Comparison of ENCODE assay signal across 1 cellular context in genomic region chr6:145026267-145026679, GRCh38.
TF ChIP-seq lines count a peak whose summit lies in the region.

No MANE protein-coding gene starts in this region.

TF ChIP-seq in HepG2, 621 proteins besides CTCF, POLR2A, EP300 and RAD21 (continued from another document and continues in another):
- TF ChIP-seq FOXP4 (CRISPR knock-in tag; IDR thresholded peaks at IDR 0.05), result peak; percentile 95
- no peak for TF ChIP-seq ZNF274 (CRISPR knock-in tag; IDR thresholded peaks at IDR 0.05)
- no peak for TF ChIP-seq ZSCAN31 (CRISPR knock-in tag; IDR thresholded peaks at IDR 0.05; ENCODE audit: low read depth)
- TF ChIP-seq ATF2 (CRISPR knock-in tag; IDR thresholded peaks at IDR 0.05), result peak; percentile 99
- TF ChIP-seq, protein P1, sequence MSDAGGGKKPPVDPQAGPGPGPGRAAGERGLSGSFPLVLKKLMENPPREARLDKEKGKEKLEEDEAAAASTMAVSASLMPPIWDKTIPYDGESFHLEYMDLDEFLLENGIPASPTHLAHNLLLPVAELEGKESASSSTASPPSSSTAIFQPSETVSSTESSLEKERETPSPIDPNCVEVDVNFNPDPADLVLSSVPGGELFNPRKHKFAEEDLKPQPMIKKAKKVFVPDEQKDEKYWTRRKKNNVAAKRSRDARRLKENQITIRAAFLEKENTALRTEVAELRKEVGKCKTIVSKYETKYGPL (CRISPR knock-in tag; IDR thresholded peaks at IDR 0.05), result 0 out of 2 replicates have a peak, but pooled peaks have one; percentile 24
- TF ChIP-seq FOXO1 (CRISPR knock-in tag; IDR thresholded peaks at IDR 0.05), result peak; percentile 96
- peak; percentile 68 for TF ChIP-seq ZMYM3 (CRISPR knock-in tag; IDR thresholded peaks at IDR 0.05)
- peak; percentile 39; the same call in 1 of the 2 replicates for TF ChIP-seq NFYC (CRISPR knock-in tag; IDR thresholded peaks at IDR 0.05)
- TF ChIP-seq, protein P2, sequence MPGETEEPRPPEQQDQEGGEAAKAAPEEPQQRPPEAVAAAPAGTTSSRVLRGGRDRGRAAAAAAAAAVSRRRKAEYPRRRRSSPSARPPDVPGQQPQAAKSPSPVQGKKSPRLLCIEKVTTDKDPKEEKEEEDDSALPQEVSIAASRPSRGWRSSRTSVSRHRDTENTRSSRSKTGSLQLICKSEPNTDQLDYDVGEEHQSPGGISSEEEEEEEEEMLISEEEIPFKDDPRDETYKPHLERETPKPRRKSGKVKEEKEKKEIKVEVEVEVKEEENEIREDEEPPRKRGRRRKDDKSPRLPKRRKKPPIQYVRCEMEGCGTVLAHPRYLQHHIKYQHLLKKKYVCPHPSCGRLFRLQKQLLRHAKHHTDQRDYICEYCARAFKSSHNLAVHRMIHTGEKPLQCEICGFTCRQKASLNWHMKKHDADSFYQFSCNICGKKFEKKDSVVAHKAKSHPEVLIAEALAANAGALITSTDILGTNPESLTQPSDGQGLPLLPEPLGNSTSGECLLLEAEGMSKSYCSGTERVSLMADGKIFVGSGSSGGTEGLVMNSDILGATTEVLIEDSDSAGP (CRISPR knock-in tag; IDR thresholded peaks at IDR 0.05; ENCODE audit: borderline replicate concordance), result no peak; the same call in 1 of the 2 replicates
- TF ChIP-seq ZNF775 (CRISPR knock-in tag; IDR thresholded peaks at IDR 0.05; ENCODE audit: borderline replicate concordance), result no peak
- TF ChIP-seq MIXL1 (CRISPR knock-in tag; IDR thresholded peaks at IDR 0.05), result peak; percentile 96
- TF ChIP-seq KLF9 (CRISPR knock-in tag; IDR thresholded peaks at IDR 0.05; ENCODE audit: low read depth), result 0 out of 2 replicates have a peak, but pooled peaks have one; percentile 44
- TF ChIP-seq TCF12 (IDR thresholded peaks at IDR 0.05), result no peak
- TF ChIP-seq TCF12 (CRISPR knock-in tag; IDR thresholded peaks at IDR 0.05), result peak; percentile 72; the same call in 1 of the 2 replicates
- TF ChIP-seq ZNF652 (CRISPR knock-in tag; IDR thresholded peaks at IDR 0.05; ENCODE audit: borderline replicate concordance, low read depth), result peak; percentile 50; the same call in 1 of the 2 replicates
- peak in 1 of 2 experiments; percentile 87; a peak in 2 of 4 replicates for TF ChIP-seq KLF16 (CRISPR knock-in tag; IDR thresholded peaks at IDR 0.05)
- TF ChIP-seq, protein P3, sequence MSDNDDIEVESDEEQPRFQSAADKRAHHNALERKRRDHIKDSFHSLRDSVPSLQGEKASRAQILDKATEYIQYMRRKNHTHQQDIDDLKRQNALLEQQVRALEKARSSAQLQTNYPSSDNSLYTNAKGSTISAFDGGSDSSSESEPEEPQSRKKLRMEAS (IDR thresholded peaks at IDR 0.05), result peak; percentile 84
- TF ChIP-seq, protein P4, sequence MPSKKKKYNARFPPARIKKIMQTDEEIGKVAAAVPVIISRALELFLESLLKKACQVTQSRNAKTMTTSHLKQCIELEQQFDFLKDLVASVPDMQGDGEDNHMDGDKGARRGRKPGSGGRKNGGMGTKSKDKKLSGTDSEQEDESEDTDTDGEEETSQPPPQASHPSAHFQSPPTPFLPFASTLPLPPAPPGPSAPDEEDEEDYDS (CRISPR knock-in tag; IDR thresholded peaks at IDR 0.05), result peak; percentile 29; the same call in 1 of the 2 replicates
- peak; percentile 82 for TF ChIP-seq NR2F2 (IDR thresholded peaks at IDR 0.05; ENCODE audit: borderline replicate concordance, low read depth)
- no peak for TF ChIP-seq GABPA (IDR thresholded peaks at IDR 0.05; ENCODE audit: low read depth, low read length)
- peak; percentile 74 for TF ChIP-seq GABPA (CRISPR knock-in tag; IDR thresholded peaks at IDR 0.05; ENCODE audit: low read depth)
- TF ChIP-seq SALL1 (CRISPR knock-in tag; IDR thresholded peaks at IDR 0.05), result peak; percentile 99
- TF ChIP-seq THAP11 (CRISPR knock-in tag; IDR thresholded peaks at IDR 0.05), result peak; percentile 65
- peak; percentile 43; the same call in 1 of the 2 replicates for TF ChIP-seq TBX3 (IDR thresholded peaks at IDR 0.05; ENCODE audit: borderline replicate concordance)
- no peak for TF ChIP-seq ZNF496 (CRISPR knock-in tag; IDR thresholded peaks at IDR 0.05; ENCODE audit: insufficient replicate concordance)
- TF ChIP-seq, protein P5, sequence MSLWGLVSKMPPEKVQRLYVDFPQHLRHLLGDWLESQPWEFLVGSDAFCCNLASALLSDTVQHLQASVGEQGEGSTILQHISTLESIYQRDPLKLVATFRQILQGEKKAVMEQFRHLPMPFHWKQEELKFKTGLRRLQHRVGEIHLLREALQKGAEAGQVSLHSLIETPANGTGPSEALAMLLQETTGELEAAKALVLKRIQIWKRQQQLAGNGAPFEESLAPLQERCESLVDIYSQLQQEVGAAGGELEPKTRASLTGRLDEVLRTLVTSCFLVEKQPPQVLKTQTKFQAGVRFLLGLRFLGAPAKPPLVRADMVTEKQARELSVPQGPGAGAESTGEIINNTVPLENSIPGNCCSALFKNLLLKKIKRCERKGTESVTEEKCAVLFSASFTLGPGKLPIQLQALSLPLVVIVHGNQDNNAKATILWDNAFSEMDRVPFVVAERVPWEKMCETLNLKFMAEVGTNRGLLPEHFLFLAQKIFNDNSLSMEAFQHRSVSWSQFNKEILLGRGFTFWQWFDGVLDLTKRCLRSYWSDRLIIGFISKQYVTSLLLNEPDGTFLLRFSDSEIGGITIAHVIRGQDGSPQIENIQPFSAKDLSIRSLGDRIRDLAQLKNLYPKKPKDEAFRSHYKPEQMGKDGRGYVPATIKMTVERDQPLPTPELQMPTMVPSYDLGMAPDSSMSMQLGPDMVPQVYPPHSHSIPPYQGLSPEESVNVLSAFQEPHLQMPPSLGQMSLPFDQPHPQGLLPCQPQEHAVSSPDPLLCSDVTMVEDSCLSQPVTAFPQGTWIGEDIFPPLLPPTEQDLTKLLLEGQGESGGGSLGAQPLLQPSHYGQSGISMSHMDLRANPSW (CRISPR knock-in tag; IDR thresholded peaks at IDR 0.05; ENCODE audit: borderline replicate concordance), result peak; percentile 88
- peak; percentile 48; the same call in 1 of the 2 replicates for TF ChIP-seq ZNF574 (CRISPR knock-in tag; IDR thresholded peaks at IDR 0.05)
- TF ChIP-seq ZNF205 (CRISPR knock-in tag; IDR thresholded peaks at IDR 0.05), result peak; percentile 78; the same call in 1 of the 2 replicates
- TF ChIP-seq ELK4 (CRISPR knock-in tag; IDR thresholded peaks at IDR 0.05; ENCODE audit: borderline replicate concordance), result no peak
- TF ChIP-seq CREB3 (CRISPR knock-in tag; IDR thresholded peaks at IDR 0.05), result 0 out of 2 replicates have a peak, but pooled peaks have one; percentile 24
- peak; percentile 57; the same call in 1 of the 2 replicates for TF ChIP-seq ZNF747 (CRISPR knock-in tag; IDR thresholded peaks at IDR 0.05; ENCODE audit: borderline replicate concordance)
- no peak for TF ChIP-seq BCLAF1 (IDR thresholded peaks at IDR 0.05)
- no peak for TF ChIP-seq ZNF552 (CRISPR knock-in tag; IDR thresholded peaks at IDR 0.05; ENCODE audit: borderline replicate concordance)
- TF ChIP-seq PITX1 (CRISPR knock-in tag; IDR thresholded peaks at IDR 0.05), result peak; percentile 67; the same call in 1 of the 2 replicates
- peak; percentile 88 for TF ChIP-seq TEAD3 (CRISPR knock-in tag; optimal IDR thresholded peaks at IDR 0.05; ENCODE audit: borderline replicate concordance)
- TF ChIP-seq ZFX (CRISPR knock-in tag; IDR thresholded peaks at IDR 0.05; ENCODE audit: low read depth), result no peak
- peak; percentile 97 for TF ChIP-seq DPF2 (CRISPR knock-in tag; IDR thresholded peaks at IDR 0.05; ENCODE audit: borderline replicate concordance, low read depth)
- TF ChIP-seq TFDP1 (CRISPR knock-in tag; IDR thresholded peaks at IDR 0.05; ENCODE audit: borderline replicate concordance), result peak; percentile 27; the same call in 1 of the 2 replicates
- TF ChIP-seq ZBTB3 (CRISPR knock-in tag; IDR thresholded peaks at IDR 0.05; ENCODE audit: borderline replicate concordance, low read depth), result 0 out of 2 replicates have a peak, but pooled peaks have one; percentile 45
- TF ChIP-seq SMARCC2 (IDR thresholded peaks at IDR 0.05), result peak; percentile 75; the same call in 1 of the 2 replicates
- TF ChIP-seq JUND (CRISPR knock-in tag; IDR thresholded peaks at IDR 0.05), result peak; percentile 95
- TF ChIP-seq ZNF282 (IDR thresholded peaks at IDR 0.05; ENCODE audit: partially characterized antibody), result no peak
